In the genomic region with DNA sequence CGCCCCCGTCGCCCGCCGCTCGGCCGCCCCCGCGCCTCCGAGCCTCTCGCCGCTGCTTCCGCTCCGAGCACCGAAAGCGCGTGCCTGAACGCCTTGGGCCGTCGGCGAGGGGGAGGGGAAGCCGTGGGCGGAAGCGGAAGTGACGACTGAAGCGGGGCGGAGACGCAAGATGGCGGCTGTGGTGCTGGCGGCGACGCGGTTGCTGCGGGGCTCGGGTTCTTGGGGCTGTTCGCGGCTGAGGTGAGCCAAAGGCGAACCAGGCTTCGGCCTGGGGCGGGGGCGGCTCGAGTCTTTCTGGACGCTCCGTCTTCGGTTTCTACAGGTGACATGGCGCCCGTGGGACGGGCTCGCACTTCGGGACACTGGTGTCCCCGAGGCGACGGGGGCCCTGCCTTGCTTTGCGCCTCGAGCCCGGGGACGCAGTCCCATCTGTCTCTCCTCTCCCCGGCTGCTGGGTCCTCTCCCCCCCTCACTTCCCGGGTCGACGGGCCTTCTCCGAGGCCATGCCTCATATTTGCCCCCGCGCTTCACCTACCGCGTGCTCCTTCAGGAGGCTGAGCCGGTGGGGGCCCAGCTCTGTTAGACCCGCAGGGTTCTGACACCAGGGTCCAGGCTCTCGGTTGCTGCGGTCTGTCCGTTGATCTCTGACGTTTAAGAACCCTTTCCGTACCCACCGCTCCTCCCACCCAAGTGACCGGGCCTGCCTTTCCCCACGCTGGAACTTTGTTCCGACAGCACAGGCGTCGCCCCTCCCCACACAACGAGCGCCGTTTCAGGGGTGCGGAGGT, we compare ENCODE assay signal across 8 cellular contexts. TPM values are rescaled to one million over a fixed set of nuclear protein-coding genes. Genes with fewer than 3 reads are reported as not detected.
DNase-seq lines count a peak whose midpoint lies in the region; ATAC-seq and TF ChIP-seq lines count a peak whose summit lies in the region.

A gene with protein sequence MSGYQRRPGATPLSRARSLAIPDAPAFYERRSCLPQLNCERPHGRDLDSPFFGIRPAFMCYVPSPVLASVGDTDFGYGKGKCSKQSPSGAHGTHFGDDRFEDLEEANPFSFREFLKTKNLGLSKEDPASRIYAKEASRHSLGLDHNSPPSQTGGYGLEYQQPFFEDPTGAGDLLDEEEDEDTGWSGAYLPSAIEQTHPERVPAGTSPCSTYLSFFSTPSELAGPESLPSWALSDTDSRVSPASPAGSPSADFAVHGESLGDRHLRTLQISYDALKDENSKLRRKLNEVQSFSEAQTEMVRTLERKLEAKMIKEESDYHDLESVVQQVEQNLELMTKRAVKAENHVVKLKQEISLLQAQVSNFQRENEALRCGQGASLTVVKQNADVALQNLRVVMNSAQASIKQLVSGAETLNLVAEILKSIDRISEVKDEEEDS (minus strand): TSS at position 115 of the 788 bp plus-strand sequence. CDS start 217 bp downstream, outside the sequence.
A gene with protein sequence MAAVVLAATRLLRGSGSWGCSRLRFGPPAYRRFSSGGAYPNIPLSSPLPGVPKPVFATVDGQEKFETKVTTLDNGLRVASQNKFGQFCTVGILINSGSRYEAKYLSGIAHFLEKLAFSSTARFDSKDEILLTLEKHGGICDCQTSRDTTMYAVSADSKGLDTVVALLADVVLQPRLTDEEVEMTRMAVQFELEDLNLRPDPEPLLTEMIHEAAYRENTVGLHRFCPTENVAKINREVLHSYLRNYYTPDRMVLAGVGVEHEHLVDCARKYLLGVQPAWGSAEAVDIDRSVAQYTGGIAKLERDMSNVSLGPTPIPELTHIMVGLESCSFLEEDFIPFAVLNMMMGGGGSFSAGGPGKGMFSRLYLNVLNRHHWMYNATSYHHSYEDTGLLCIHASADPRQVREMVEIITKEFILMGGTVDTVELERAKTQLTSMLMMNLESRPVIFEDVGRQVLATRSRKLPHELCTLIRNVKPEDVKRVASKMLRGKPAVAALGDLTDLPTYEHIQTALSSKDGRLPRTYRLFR (plus strand): TSS at position 159 of the 788 bp plus-strand sequence. CDS start 11 bp downstream, at position 170.

- H3K27me3 ChIP-seq in BE2C = no peaks in the 10 kb centered on the region
- H3K27me3 ChIP-seq in left lung = no peaks in the 10 kb centered on the region

- H3K9me3 ChIP-seq in BE2C (no peaks in the 10 kb centered on the region), left lung (no peaks in the 10 kb centered on the region)

- TF ChIP-seq CTCF in BE2C (IDR thresholded peaks at IDR 0.05; ENCODE audit: low read depth, low read length) = no peak
- TF ChIP-seq CTCF in left lung (IDR thresholded peaks at IDR 0.05) = no peak

- H3K36me3 ChIP-seq in BE2C = peaks cover 68% of the 10 kb centered on the region
- peaks cover 0 to 61% of the 10 kb centered on the region in 2 donors for H3K36me3 ChIP-seq in left lung

- ATAC-seq in GM19324 (IDR thresholded peaks at IDR 0.05; ENCODE audit: low FRiP score, unreplicated experiment) (peak; percentile 79), HG03469 (IDR thresholded peaks at IDR 0.05; ENCODE audit: unreplicated experiment) (peak; percentile 83), left lung (peak; percentile 93)

- intact Hi-C loops in left lung (cut with DNase I) = no loop called here

- DNase-seq in BE2C = peak; percentile 95
- peak; percentile 90 for DNase-seq in NCI-H82 (lab: John Stamatoyannopoulos, UW)
- DNase-seq in activated CD4-positive, alpha-beta T cell treated with anti-CD3 and anti-CD28 coated beads, Interleukin-2, amount 50 U/mL, for 4 hours = peak; percentile 97 to 98
- peak; percentile 94 for DNase-seq in dermis blood vessel endothelial cell
- DNase-seq in left lung = peak; percentile 93 to 99
- DNase-seq in stimulated activated CD4-positive, alpha-beta T cell treated with anti-CD3 and anti-CD28 coated beads, Interleukin-2, amount 100 ng/mL, for 24 hours = peak; percentile 98 to 99

- H3K4me3 ChIP-seq in BE2C (ENCODE audit: low read depth, low read length) = peak within 1 kb of the TSS; percentile 85
- H3K4me3 ChIP-seq in left lung = peak within 1 kb of the TSS; percentile 73 to 97

- H3K4me1 ChIP-seq in BE2C = peaks cover 13% of the 10 kb centered on the region; the same call in 1 of the 2 replicates
- H3K4me1 ChIP-seq in left lung = peaks cover 20 to 32% of the 10 kb centered on the region in 2 donors

- peak within 1 kb of the TSS; percentile 71 to 86 for H3K27ac ChIP-seq in left lung

RNA-seq across cellular contexts. Expression of the first gene that starts in this region (rescaled TPM):
- polyA plus RNA-seq in BE2C (2012; ENCODE audit: insufficient read depth, insufficient read length, low read depth) = 253 TPM
- total RNA-seq in dermis blood vessel endothelial cell (30.0 and 35.2 TPM in 2 replicates), left lung (10 to 100 TPM; 37.8 to 62.5 TPM)

RNA-seq across cellular contexts. Expression of the second gene that starts in this region (rescaled TPM):
- polyA plus RNA-seq in BE2C (2012; ENCODE audit: insufficient read depth, insufficient read length, low read depth) = 145 TPM
- total RNA-seq in dermis blood vessel endothelial cell (40.2 and 42.3 TPM in 2 replicates), left lung (10 to 100 TPM; 44.9 to 52.5 TPM)

Comparison
In these comparisons a context has a peak if more than half of its experiments do, and no peak if none do; other contexts are left out.
1. Peak in every context shown above with its lines: DNase-seq, ATAC-seq, H3K4me3 ChIP-seq and H3K27ac ChIP-seq.